ENCODE assay signal across 24 cellular contexts in genomic region chr16:49775581-49775980, GRCh38.
A peak's percentile ranks its signal among the peaks of the same experiment; 100 is the strongest.
DNase-seq lines count a peak whose midpoint lies in the region; ATAC-seq, FAIRE-seq and TF ChIP-seq lines count a peak whose summit lies in the region.
"Had no signal": no experiment of that assay in that cellular context is flagged by ENCODE, and none has a peak within 500 bp of the region (broad histone marks: within the 10 kb centered on the region; RNA-seq: fewer than 3 reads in every experiment).

No MANE protein-coding gene starts in this region.

- H3K9ac ChIP-seq in astrocyte (ENCODE audit: low read length) (peak overlapping the region; percentile 30), parathyroid adenoma (no peak overlapping the region)

- intact Hi-C loops in lower lobe of right lung (cut with DNase I) = no loop called here

- no peaks in the 10 kb centered on the region for H3K27me3 ChIP-seq in GM23338 (ENCODE audit: insufficient read depth)
- H3K27me3 ChIP-seq in astrocyte (ENCODE audit: insufficient read depth, low read length) = no peaks in the 10 kb centered on the region
- no peaks in the 10 kb centered on the region for H3K27me3 ChIP-seq in lower lobe of right lung (ENCODE audit: low read depth)
- no peaks in the 10 kb centered on the region for H3K27me3 ChIP-seq in parathyroid adenoma (ENCODE audit: control insufficient read depth, insufficient read depth, low read length)
- H3K27me3 ChIP-seq: BE2C, cardiac muscle cell, vagina had no signal

- H3K9me2 ChIP-seq in GM23338 (ENCODE audit: insufficient read depth) = no peaks in the 10 kb centered on the region

- FAIRE-seq in astrocyte (lab: Jason Lieb, UNC) (no peak), HTR-8/SVneo (lab: Jason Lieb, UNC) (no peak)
- FAIRE-seq: endometrium had no signal

- H3K36me3 Mint-ChIP-seq in GM23338 (ENCODE audit: low read depth) = peaks cover 12% of the 10 kb centered on the region; the same call in 2 of the 3 replicates
- H3K36me3 Mint-ChIP-seq in astrocyte (ENCODE audit: low read depth, unreplicated experiment) = no peaks in the 10 kb centered on the region
- H3K36me3 Mint-ChIP-seq: IgD-negative memory B cell; naive thymus-derived CD4-positive, alpha-beta T cell had no signal

- H3K27me3 Mint-ChIP-seq in GM23338 (ENCODE audit: insufficient read depth, low read depth, poor library complexity) (peaks cover 7% of the 10 kb centered on the region), astrocyte (ENCODE audit: low read depth, unreplicated experiment) (peaks cover 3% of the 10 kb centered on the region)
- H3K27me3 Mint-ChIP-seq: IgD-negative memory B cell had no signal

- peak overlapping the region; percentile 32; the same call in 1 of the 2 replicates for H3K4me3 ChIP-seq in GM23338
- no peak overlapping the region for H3K4me3 ChIP-seq in astrocyte (ENCODE audit: insufficient read depth, low read depth, low read length)
- H3K4me3 ChIP-seq in lower lobe of right lung = no peak overlapping the region
- no peak overlapping the region for H3K4me3 ChIP-seq in parathyroid adenoma (ENCODE audit: low read depth, low read length)
- H3K4me3 ChIP-seq: cardiac muscle cell, prostate gland, skin epidermis, vagina had no signal

- DNase-seq in GM23338 (ENCODE audit: low spot score) (no peak), astrocyte (ENCODE audit: low read depth) (no peak), lower lobe of right lung (no peak), HTR-8/SVneo (ENCODE audit: insufficient read length, low spot score) (no peak), NCI-H446 treated with DMSO at 0.1 percent for 48 hours (lab: John Stamatoyannopoulos, UW) (no peak), NCI-H345 treated with DMSO at 0.1 percent for 48 hours (lab: John Stamatoyannopoulos, UW; ENCODE audit: unreplicated experiment) (no peak)
- DNase-seq: activated naive CD4-positive, alpha-beta T cell treated with anti-CD3 and anti-CD28 coated beads, Interleukin-2, amount 50 U/mL, for 16 hours; DND-41; naive thymus-derived CD4-positive, alpha-beta T cell; NCI-H1417; NCI-H2081 treated with DMSO at 0.1 percent for 48 hours; NCI-H446; SHP77; SW 1271; T1000 had no signal

- H3K27ac ChIP-seq in GM23338 (ENCODE audit: low read depth) = peak overlapping the region; percentile 88
- no peak overlapping the region for H3K27ac ChIP-seq in astrocyte (ENCODE audit: low read depth, low read length)
- H3K27ac ChIP-seq in lower lobe of right lung = peak overlapping the region; percentile 53
- peak overlapping the region; percentile 36 for H3K27ac ChIP-seq in parathyroid adenoma
- H3K27ac ChIP-seq: cardiac muscle cell, prostate gland, vagina had no signal

- H3K9me3 ChIP-seq in astrocyte (ENCODE audit: insufficient read depth, low read depth, low read length) (no peaks in the 10 kb centered on the region), lower lobe of right lung (no peaks in the 10 kb centered on the region), parathyroid adenoma (ENCODE audit: control insufficient read depth, low read length) (no peaks in the 10 kb centered on the region)
- H3K9me3 ChIP-seq: BE2C, prostate gland, vagina had no signal

- H3F3A ChIP-seq in GM23338 (replicated peaks; ENCODE audit: low read depth) = 0 out of 2 replicates have a peak, but pooled peaks cover 15% of the 10 kb centered on the region

- H3K79me2 ChIP-seq in GM23338 (replicated peaks; ENCODE audit: insufficient read depth) (peaks cover 29% of the 10 kb centered on the region), astrocyte (ENCODE audit: insufficient read depth, low read length) (no peaks in the 10 kb centered on the region), parathyroid adenoma (no peaks in the 10 kb centered on the region)

- H3K4me1 Mint-ChIP-seq in GM23338 (peaks cover 51% of the 10 kb centered on the region), astrocyte (ENCODE audit: low read depth, unreplicated experiment) (peaks cover 7% of the 10 kb centered on the region)
- H3K4me1 Mint-ChIP-seq: IgD-negative memory B cell; naive thymus-derived CD4-positive, alpha-beta T cell had no signal

- no peaks in the 10 kb centered on the region for H4K20me1 ChIP-seq in GM23338 (replicated peaks; ENCODE audit: insufficient read depth)
- H4K20me1 ChIP-seq in astrocyte (ENCODE audit: insufficient read depth, low read length) = no peaks in the 10 kb centered on the region

- H3K4me1 ChIP-seq in GM23338 (ENCODE audit: insufficient read depth) (peaks cover 39% of the 10 kb centered on the region), astrocyte (ENCODE audit: insufficient read depth, low read length) (peaks cover 13% of the 10 kb centered on the region), lower lobe of right lung (peaks cover 30% of the 10 kb centered on the region), parathyroid adenoma (no peaks in the 10 kb centered on the region)
- H3K4me1 ChIP-seq: BE2C, prostate gland, vagina had no signal

- H2AFZ ChIP-seq in GM23338 (no peak overlapping the region), astrocyte (ENCODE audit: low read depth, low read length) (peak overlapping the region; percentile 65), parathyroid adenoma (no peak overlapping the region)

- no peak for ATAC-seq in GM23338
- ATAC-seq in lower lobe of right lung = no peak
- no peak for ATAC-seq in GM18870 (IDR thresholded peaks at IDR 0.05; ENCODE audit: unreplicated experiment)
- ATAC-seq: naive thymus-derived CD4-positive, alpha-beta T cell had no signal

- H3K4me2 ChIP-seq in GM23338 (peak overlapping the region; percentile 70), astrocyte (ENCODE audit: low read length) (peak overlapping the region; percentile 57), parathyroid adenoma (ENCODE audit: low read length) (no peak overlapping the region)

- H3K9me3 Mint-ChIP-seq in GM23338 = no peaks in the 10 kb centered on the region
- no peaks in the 10 kb centered on the region for H3K9me3 Mint-ChIP-seq in astrocyte (ENCODE audit: unreplicated experiment)
- H3K9me3 Mint-ChIP-seq: IgD-negative memory B cell; naive thymus-derived CD4-positive, alpha-beta T cell had no signal

- TF ChIP-seq CTCF in GM23338 (conservative IDR thresholded peaks at IDR 0.05; ENCODE audit: low read depth in 2 of 2) = no peak
- TF ChIP-seq CTCF in astrocyte (IDR thresholded peaks at IDR 0.05; ENCODE audit: insufficient read depth, low read depth, low read length) = no peak
- TF ChIP-seq CTCF in lower lobe of right lung (IDR thresholded peaks at IDR 0.05) = no peak
- TF ChIP-seq CTCF in parathyroid adenoma (IDR thresholded peaks at IDR 0.05) = no peak

- H3K4me3 Mint-ChIP-seq in GM23338 (peak overlapping the region; percentile 34; the same call in 2 of the 3 replicates), astrocyte (ENCODE audit: unreplicated experiment) (no peak overlapping the region)
- H3K4me3 Mint-ChIP-seq: IgD-negative memory B cell; naive thymus-derived CD4-positive, alpha-beta T cell had no signal

- peak overlapping the region; percentile 93 for H3K27ac Mint-ChIP-seq in GM23338
- H3K27ac Mint-ChIP-seq in astrocyte (ENCODE audit: unreplicated experiment) = peak overlapping the region; percentile 69
- H3K27ac Mint-ChIP-seq: naive thymus-derived CD4-positive, alpha-beta T cell had no signal

- H3K36me3 ChIP-seq in GM23338 (ENCODE audit: insufficient read depth) = no peaks in the 10 kb centered on the region
- no peaks in the 10 kb centered on the region for H3K36me3 ChIP-seq in astrocyte (ENCODE audit: insufficient read depth, low read length)
- no peaks in the 10 kb centered on the region for H3K36me3 ChIP-seq in lower lobe of right lung
- no peaks in the 10 kb centered on the region for H3K36me3 ChIP-seq in parathyroid adenoma (ENCODE audit: control insufficient read depth, insufficient read depth, low read length)
- H3K36me3 ChIP-seq: BE2C, cardiac muscle cell, prostate gland, vagina had no signal

TF ChIP-seq in GM23338, 12 proteins besides CTCF, POLR2A, EP300 and RAD21 (continues in another document):
- no peak for TF ChIP-seq JUNB (IDR thresholded peaks at IDR 0.05; ENCODE audit: unreplicated experiment)
- TF ChIP-seq EZH2 (IDR thresholded peaks at IDR 0.05; ENCODE audit: low read depth, unreplicated experiment) = no peak
- TF ChIP-seq ETS1 (IDR thresholded peaks at IDR 0.05) = no peak
- TF ChIP-seq CREB1 (CRISPR knock-in tag; IDR thresholded peaks at IDR 0.05; ENCODE audit: low read depth) = no peak
- TF ChIP-seq ZNF114 (CRISPR knock-in tag; IDR thresholded peaks at IDR 0.05) = no peak
- no peak for TF ChIP-seq NANOG (IDR thresholded peaks at IDR 0.05; ENCODE audit: borderline replicate concordance)
- TF ChIP-seq ZNF331 (CRISPR knock-in tag; IDR thresholded peaks at IDR 0.05; ENCODE audit: low read depth) = no peak
- TF ChIP-seq POLR2AphosphoS5 (IDR thresholded peaks at IDR 0.05; ENCODE audit: low read depth) = no peak
